Comparison of ENCODE assay signal across 22 cellular contexts in genomic region chr17:39669897-39670735, GRCh38. TPM values are rescaled to one million over a fixed set of nuclear protein-coding genes. Genes with fewer than 3 reads are reported as not detected.
"Had no signal": no experiment of that assay in that cellular context is flagged by ENCODE, and none has a peak within 500 bp of the region (broad histone marks: within the 10 kb centered on the region; RNA-seq: fewer than 3 reads in every experiment).

No MANE protein-coding gene starts in this region.

- H3K9me3 Mint-ChIP-seq: activated CD4-positive, alpha-beta memory T cell treated with anti-CD3 and anti-CD28 coated beads for 36 hours; activated T-cell treated with anti-CD3 and anti-CD28 coated beads, Interleukin-2, amount 50 U/mL, for 4 hours; endodermal cell; naive thymus-derived CD8-positive, alpha-beta T cell; stimulated activated naive CD8-positive, alpha-beta T cell treated with anti-CD3 and anti-CD28 coated beads, Interleukin-15, amount 100 ng/mL, for 72 hours had no signal

- FAIRE-seq: frontal cortex had no signal

- H3K4me3 Mint-ChIP-seq: activated CD4-positive, alpha-beta memory T cell treated with anti-CD3 and anti-CD28 coated beads for 36 hours; activated CD4-positive, alpha-beta T cell treated with anti-CD3 and anti-CD28 coated beads for 36 hours; activated CD8-positive, alpha-beta memory T cell treated with anti-CD3 and anti-CD28 coated beads, Interleukin-2, amount 10 ng/mL, durations not matched to agents 7 days and 5 days; activated T-cell treated with anti-CD3 and anti-CD28 coated beads, Interleukin-2, amount 50 U/mL, for 4 hours; endodermal cell; stimulated activated naive CD8-positive, alpha-beta T cell treated with anti-CD3 and anti-CD28 coated beads, Interleukin-15, amount 100 ng/mL, for 72 hours; T-helper 17 cell had no signal

- ATAC-seq: activated CD4-positive, alpha-beta T cell treated with anti-CD3 and anti-CD28 coated beads for 36 hours; activated CD8-positive, alpha-beta memory T cell treated with anti-CD3 and anti-CD28 coated beads, Interleukin-2, amount 10 ng/mL, durations not matched to agents 7 days and 5 days; activated T-cell treated with anti-CD3 and anti-CD28 coated beads, Interleukin-2, amount 50 U/mL, for 4 hours; left lung; naive thymus-derived CD8-positive, alpha-beta T cell; sciatic nerve; stimulated activated naive CD8-positive, alpha-beta T cell treated with anti-CD3 and anti-CD28 coated beads, Interleukin-15, amount 100 ng/mL, for 72 hours; T-helper 17 cell had no signal

- H3K36me3 ChIP-seq: cardiac muscle cell, left lung, neutrophil, spleen, WERI-Rb-1 had no signal

- DNase-seq: activated CD4-positive, alpha-beta memory T cell treated with anti-CD3 and anti-CD28 coated beads for 36 hours; activated CD4-positive, alpha-beta T cell treated with anti-CD3 and anti-CD28 coated beads for 36 hours; activated CD8-positive, alpha-beta memory T cell treated with anti-CD3 and anti-CD28 coated beads, Interleukin-2, amount 10 ng/mL, durations not matched to agents 7 days and 5 days; activated effector memory CD4-positive, alpha-beta T cell treated with Interleukin-2 at 50 U/mL for 16 hours; activated naive CD4-positive, alpha-beta T cell treated with anti-CD3 and anti-CD28 coated beads, Interleukin-2, amount 50 U/mL, for 16 hours; activated T-cell treated with anti-CD3 and anti-CD28 coated beads, Interleukin-2, amount 50 U/mL, for 4 hours; dorsolateral prefrontal cortex; endodermal cell; islet precursor cell; mesenchymal stem cell; spleen; stimulated activated naive CD8-positive, alpha-beta T cell treated with anti-CD3 and anti-CD28 coated beads, Interleukin-15, amount 100 ng/mL, for 72 hours; T-helper 17 cell; WERI-Rb-1 had no signal

- H3K4me3 ChIP-seq: cardiac muscle cell, dorsolateral prefrontal cortex, left lung, spleen had no signal

- H3K27me3 ChIP-seq: cardiac muscle cell had no signal

- H3K27ac Mint-ChIP-seq: activated CD4-positive, alpha-beta memory T cell treated with anti-CD3 and anti-CD28 coated beads for 36 hours; activated CD4-positive, alpha-beta T cell treated with anti-CD3 and anti-CD28 coated beads for 36 hours; activated CD8-positive, alpha-beta memory T cell treated with anti-CD3 and anti-CD28 coated beads, Interleukin-2, amount 10 ng/mL, durations not matched to agents 7 days and 5 days; endodermal cell; stimulated activated naive CD8-positive, alpha-beta T cell treated with anti-CD3 and anti-CD28 coated beads, Interleukin-15, amount 100 ng/mL, for 72 hours; T-helper 17 cell had no signal

- H3K36me3 Mint-ChIP-seq: activated CD4-positive, alpha-beta memory T cell treated with anti-CD3 and anti-CD28 coated beads for 36 hours; activated CD8-positive, alpha-beta memory T cell treated with anti-CD3 and anti-CD28 coated beads, Interleukin-2, amount 10 ng/mL, durations not matched to agents 7 days and 5 days; naive thymus-derived CD8-positive, alpha-beta T cell had no signal

- H3K27ac ChIP-seq: cardiac muscle cell, left lung, neutrophil, spleen, WERI-Rb-1 had no signal

- H3K9me3 ChIP-seq: left lung, neutrophil, spleen had no signal

RNA-seq across cellular contexts. Expression of gene PNMT, which starts 1.9 kb away (rescaled TPM):
- total RNA-seq: activated CD4-positive, alpha-beta memory T cell treated with anti-CD3 and anti-CD28 coated beads for 36 hours; activated CD4-positive, alpha-beta T cell treated with anti-CD3 and anti-CD28 coated beads for 36 hours; activated CD8-positive, alpha-beta memory T cell treated with anti-CD3 and anti-CD28 coated beads, Interleukin-2, amount 10 ng/mL, durations not matched to agents 7 days and 5 days; activated T-cell treated with anti-CD3 and anti-CD28 coated beads, Interleukin-2, amount 50 U/mL, for 4 hours; epithelial cell of proximal tubule; T-helper 17 cell; urinary bladder had no signal

RNA-seq across cellular contexts. Expression of gene TCAP, which starts 5.0 kb away (rescaled TPM):
- total RNA-seq: epithelial cell of proximal tubule had no signal
